Comparison of ENCODE assay signal across 1 cellular context in the genomic region with DNA sequence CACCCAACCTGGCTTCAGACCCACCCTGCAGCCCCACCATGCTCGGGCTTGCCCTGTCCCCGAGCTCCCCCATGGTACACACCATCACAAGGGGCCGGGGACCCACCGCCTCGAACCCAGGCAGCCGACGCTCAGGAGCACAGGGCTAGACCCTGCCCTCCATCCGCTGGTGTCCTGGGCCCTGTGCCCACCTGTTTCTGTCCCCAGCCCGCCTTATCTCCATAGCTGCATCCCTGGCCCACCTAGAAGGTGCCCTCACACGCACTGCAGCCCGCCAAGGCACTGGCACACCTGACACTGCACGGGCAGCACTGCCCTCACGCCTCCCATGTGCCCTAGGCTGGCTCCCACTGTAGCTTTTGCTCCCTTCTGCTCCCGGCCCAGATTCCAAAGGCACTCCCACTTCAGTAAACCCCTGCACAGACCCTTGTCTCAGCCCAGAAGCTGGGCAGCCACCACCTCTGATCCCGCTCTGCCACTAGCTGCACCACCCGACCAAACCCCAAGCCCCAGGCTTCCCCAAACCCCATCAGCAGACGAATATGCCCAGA.
TF ChIP-seq lines count a peak whose summit lies in the region.

No MANE protein-coding gene starts in this region.

TF ChIP-seq in SK-N-SH, 30 proteins besides CTCF, POLR2A, EP300 and RAD21 (continued from another document):
- TF ChIP-seq FOSL2 (IDR thresholded peaks at IDR 0.05; ENCODE audit: borderline replicate concordance, low read depth): no peak
- no peak for TF ChIP-seq YY1 (IDR thresholded peaks at IDR 0.05; ENCODE audit: low read depth)
- TF ChIP-seq USF1 (IDR thresholded peaks at IDR 0.05; ENCODE audit: borderline replicate concordance, low read depth): no peak
- TF ChIP-seq EZH2phosphoT487 (IDR thresholded peaks at IDR 0.05; ENCODE audit: borderline replicate concordance, low read depth): no peak
- no peak for TF ChIP-seq ELF1 (IDR thresholded peaks at IDR 0.05)
- TF ChIP-seq MEF2A (IDR thresholded peaks at IDR 0.05; ENCODE audit: borderline replicate concordance, low read depth): no peak
- no peak for TF ChIP-seq GATA2 (CRISPR knock-in tag; IDR thresholded peaks at IDR 0.05)
- TF ChIP-seq, protein P1, sequence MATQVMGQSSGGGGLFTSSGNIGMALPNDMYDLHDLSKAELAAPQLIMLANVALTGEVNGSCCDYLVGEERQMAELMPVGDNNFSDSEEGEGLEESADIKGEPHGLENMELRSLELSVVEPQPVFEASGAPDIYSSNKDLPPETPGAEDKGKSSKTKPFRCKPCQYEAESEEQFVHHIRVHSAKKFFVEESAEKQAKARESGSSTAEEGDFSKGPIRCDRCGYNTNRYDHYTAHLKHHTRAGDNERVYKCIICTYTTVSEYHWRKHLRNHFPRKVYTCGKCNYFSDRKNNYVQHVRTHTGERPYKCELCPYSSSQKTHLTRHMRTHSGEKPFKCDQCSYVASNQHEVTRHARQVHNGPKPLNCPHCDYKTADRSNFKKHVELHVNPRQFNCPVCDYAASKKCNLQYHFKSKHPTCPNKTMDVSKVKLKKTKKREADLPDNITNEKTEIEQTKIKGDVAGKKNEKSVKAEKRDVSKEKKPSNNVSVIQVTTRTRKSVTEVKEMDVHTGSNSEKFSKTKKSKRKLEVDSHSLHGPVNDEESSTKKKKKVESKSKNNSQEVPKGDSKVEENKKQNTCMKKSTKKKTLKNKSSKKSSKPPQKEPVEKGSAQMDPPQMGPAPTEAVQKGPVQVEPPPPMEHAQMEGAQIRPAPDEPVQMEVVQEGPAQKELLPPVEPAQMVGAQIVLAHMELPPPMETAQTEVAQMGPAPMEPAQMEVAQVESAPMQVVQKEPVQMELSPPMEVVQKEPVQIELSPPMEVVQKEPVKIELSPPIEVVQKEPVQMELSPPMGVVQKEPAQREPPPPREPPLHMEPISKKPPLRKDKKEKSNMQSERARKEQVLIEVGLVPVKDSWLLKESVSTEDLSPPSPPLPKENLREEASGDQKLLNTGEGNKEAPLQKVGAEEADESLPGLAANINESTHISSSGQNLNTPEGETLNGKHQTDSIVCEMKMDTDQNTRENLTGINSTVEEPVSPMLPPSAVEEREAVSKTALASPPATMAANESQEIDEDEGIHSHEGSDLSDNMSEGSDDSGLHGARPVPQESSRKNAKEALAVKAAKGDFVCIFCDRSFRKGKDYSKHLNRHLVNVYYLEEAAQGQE (IDR thresholded peaks at IDR 0.05; ENCODE audit: low read depth, low read length): no peak
- no peak for TF ChIP-seq MXI1 (IDR thresholded peaks at IDR 0.05; ENCODE audit: low read depth, low read length)
- no peak for TF ChIP-seq FOXJ3 (CRISPR knock-in tag; IDR thresholded peaks at IDR 0.05)
- no peak for TF ChIP-seq RFX5 (IDR thresholded peaks at IDR 0.05; ENCODE audit: low read length)
- no peak for TF ChIP-seq ZBTB33 (IDR thresholded peaks at IDR 0.05; ENCODE audit: borderline replicate concordance, low read depth)
- no peak for TF ChIP-seq JUND (IDR thresholded peaks at IDR 0.05)
